ENCODE assay signal across 1 cellular context in the genomic region with DNA sequence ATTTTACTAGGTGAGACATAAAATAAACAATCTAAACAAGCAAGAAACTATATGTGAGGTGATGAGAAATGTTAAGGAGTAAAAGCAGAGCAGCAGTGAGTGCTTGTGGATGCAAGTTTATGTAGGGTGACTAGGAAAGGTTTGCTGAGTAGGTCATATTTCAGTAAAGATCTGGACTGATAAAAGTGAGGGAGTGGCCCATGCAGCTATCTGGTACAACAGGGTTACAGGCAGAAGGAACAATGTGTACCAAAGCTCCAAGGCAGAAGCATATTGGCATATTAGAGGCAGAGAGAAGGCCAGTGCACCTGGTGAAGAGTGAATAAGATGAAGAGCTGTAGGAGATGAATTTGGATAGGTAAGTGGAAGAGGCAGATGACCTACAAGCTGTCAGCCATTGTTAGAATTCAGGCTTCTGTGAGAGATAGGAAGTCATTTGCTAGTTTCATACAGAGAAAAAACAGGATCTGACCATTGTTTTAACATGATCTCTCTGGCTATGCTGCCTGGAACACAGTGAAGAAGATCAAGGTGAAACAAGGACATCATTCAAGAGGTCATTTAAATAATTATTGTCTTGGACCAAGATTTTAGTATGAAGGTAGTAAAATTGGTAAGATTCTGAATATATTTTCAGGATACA.
TF ChIP-seq lines count a peak whose summit lies in the region.

No MANE protein-coding gene starts in this region.

TF ChIP-seq in SK-N-SH treated with all-trans-retinoic acid at 6 μM for 48 hours, 23 proteins besides CTCF, POLR2A, EP300 and RAD21 (continued from another document):
- TF ChIP-seq, protein P1, sequence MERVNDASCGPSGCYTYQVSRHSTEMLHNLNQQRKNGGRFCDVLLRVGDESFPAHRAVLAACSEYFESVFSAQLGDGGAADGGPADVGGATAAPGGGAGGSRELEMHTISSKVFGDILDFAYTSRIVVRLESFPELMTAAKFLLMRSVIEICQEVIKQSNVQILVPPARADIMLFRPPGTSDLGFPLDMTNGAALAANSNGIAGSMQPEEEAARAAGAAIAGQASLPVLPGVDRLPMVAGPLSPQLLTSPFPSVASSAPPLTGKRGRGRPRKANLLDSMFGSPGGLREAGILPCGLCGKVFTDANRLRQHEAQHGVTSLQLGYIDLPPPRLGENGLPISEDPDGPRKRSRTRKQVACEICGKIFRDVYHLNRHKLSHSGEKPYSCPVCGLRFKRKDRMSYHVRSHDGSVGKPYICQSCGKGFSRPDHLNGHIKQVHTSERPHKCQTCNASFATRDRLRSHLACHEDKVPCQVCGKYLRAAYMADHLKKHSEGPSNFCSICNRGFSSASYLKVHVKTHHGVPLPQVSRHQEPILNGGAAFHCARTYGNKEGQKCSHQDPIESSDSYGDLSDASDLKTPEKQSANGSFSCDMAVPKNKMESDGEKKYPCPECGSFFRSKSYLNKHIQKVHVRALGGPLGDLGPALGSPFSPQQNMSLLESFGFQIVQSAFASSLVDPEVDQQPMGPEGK (CRISPR knock-in tag; IDR thresholded peaks at IDR 0.05; ENCODE audit: borderline replicate concordance), result no peak
- TF ChIP-seq RARB (CRISPR knock-in tag; IDR thresholded peaks at IDR 0.05) (no peak), ZFP3 (CRISPR knock-in tag; IDR thresholded peaks at IDR 0.05) (no peak), ZNF70 (CRISPR knock-in tag; IDR thresholded peaks at IDR 0.05) (no peak), GLIS3 (CRISPR knock-in tag; IDR thresholded peaks at IDR 0.05) (no peak)
- TF ChIP-seq, protein P2, sequence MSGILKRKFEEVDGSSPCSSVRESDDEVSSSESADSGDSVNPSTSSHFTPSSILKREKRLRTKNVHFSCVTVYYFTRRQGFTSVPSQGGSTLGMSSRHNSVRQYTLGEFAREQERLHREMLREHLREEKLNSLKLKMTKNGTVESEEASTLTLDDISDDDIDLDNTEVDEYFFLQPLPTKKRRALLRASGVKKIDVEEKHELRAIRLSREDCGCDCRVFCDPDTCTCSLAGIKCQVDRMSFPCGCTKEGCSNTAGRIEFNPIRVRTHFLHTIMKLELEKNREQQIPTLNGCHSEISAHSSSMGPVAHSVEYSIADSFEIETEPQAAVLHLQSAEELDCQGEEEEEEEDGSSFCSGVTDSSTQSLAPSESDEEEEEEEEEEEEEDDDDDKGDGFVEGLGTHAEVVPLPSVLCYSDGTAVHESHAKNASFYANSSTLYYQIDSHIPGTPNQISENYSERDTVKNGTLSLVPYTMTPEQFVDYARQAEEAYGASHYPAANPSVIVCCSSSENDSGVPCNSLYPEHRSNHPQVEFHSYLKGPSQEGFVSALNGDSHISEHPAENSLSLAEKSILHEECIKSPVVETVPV (CRISPR knock-in tag; IDR thresholded peaks at IDR 0.05), result no peak
- TF ChIP-seq, protein P3, sequence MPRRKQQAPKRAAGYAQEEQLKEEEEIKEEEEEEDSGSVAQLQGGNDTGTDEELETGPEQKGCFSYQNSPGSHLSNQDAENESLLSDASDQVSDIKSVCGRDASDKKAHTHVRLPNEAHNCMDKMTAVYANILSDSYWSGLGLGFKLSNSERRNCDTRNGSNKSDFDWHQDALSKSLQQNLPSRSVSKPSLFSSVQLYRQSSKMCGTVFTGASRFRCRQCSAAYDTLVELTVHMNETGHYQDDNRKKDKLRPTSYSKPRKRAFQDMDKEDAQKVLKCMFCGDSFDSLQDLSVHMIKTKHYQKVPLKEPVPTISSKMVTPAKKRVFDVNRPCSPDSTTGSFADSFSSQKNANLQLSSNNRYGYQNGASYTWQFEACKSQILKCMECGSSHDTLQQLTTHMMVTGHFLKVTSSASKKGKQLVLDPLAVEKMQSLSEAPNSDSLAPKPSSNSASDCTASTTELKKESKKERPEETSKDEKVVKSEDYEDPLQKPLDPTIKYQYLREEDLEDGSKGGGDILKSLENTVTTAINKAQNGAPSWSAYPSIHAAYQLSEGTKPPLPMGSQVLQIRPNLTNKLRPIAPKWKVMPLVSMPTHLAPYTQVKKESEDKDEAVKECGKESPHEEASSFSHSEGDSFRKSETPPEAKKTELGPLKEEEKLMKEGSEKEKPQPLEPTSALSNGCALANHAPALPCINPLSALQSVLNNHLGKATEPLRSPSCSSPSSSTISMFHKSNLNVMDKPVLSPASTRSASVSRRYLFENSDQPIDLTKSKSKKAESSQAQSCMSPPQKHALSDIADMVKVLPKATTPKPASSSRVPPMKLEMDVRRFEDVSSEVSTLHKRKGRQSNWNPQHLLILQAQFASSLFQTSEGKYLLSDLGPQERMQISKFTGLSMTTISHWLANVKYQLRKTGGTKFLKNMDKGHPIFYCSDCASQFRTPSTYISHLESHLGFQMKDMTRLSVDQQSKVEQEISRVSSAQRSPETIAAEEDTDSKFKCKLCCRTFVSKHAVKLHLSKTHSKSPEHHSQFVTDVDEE (CRISPR knock-in tag; IDR thresholded peaks at IDR 0.05), result no peak
- TF ChIP-seq, protein P4, sequence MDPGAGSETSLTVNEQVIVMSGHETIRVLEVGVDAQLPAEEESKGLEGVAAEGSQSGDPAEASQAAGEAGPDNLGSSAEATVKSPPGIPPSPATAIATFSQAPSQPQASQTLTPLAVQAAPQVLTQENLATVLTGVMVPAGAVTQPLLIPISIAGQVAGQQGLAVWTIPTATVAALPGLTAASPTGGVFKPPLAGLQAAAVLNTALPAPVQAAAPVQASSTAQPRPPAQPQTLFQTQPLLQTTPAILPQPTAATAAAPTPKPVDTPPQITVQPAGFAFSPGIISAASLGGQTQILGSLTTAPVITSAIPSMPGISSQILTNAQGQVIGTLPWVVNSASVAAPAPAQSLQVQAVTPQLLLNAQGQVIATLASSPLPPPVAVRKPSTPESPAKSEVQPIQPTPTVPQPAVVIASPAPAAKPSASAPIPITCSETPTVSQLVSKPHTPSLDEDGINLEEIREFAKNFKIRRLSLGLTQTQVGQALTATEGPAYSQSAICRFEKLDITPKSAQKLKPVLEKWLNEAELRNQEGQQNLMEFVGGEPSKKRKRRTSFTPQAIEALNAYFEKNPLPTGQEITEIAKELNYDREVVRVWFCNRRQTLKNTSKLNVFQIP (CRISPR knock-in tag; IDR thresholded peaks at IDR 0.05; ENCODE audit: borderline replicate concordance, low read depth), result no peak
